In the genomic region with DNA sequence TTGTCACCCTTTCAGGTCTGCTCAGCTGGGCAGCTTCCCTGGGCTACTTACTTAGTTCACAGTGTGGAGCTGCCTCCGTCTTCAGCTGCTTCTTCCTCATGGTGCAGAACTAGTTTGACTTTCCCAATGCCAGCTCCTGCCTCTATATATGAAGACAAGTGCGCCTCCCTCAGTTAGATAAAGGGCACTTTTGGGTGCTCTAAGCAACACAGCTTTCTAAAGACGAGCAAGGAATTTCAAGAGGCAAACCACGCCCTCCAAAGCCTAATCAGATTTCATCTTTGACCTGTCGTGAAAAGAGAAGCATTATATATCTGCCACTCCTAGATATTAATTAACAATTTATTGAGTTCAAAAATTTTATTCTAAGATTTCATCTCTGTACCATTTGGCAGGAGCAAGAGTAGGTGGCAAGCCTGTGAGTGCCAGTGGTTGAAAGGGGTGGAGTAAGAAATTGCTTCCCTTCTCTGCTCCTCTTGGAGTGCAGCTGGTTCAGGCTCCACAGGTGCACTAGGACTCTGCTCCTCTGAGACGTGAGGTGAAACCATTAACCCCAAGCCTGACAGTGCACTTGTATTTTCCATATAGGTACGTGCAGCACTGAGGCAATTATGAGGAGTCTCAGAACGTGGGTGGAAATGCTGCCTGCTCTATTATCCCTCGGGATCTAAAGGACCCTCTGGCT, we compare ENCODE assay signal across 1 cellular context.
TF ChIP-seq lines count a peak whose summit lies in the region.

No MANE protein-coding gene starts in this region.

TF ChIP-seq in K562, 482 proteins besides CTCF, POLR2A, EP300 and RAD21 (continued from another document):
- TF ChIP-seq, protein P1, sequence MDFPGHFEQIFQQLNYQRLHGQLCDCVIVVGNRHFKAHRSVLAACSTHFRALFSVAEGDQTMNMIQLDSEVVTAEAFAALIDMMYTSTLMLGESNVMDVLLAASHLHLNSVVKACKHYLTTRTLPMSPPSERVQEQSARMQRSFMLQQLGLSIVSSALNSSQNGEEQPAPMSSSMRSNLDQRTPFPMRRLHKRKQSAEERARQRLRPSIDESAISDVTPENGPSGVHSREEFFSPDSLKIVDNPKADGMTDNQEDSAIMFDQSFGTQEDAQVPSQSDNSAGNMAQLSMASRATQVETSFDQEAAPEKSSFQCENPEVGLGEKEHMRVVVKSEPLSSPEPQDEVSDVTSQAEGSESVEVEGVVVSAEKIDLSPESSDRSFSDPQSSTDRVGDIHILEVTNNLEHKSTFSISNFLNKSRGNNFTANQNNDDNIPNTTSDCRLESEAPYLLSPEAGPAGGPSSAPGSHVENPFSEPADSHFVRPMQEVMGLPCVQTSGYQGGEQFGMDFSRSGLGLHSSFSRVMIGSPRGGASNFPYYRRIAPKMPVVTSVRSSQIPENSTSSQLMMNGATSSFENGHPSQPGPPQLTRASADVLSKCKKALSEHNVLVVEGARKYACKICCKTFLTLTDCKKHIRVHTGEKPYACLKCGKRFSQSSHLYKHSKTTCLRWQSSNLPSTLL (IDR thresholded peaks at IDR 0.05), result no peak
- TF ChIP-seq NR2C2 (CRISPR knock-in tag; IDR thresholded peaks at IDR 0.05) (no peak), NR2C2 (tag; IDR thresholded peaks at IDR 0.05) (peak; percentile 81), JUND (IDR thresholded peaks at IDR 0.05; ENCODE audit: borderline replicate concordance, low read depth, low read length) (0 out of 2 replicates have a peak, but pooled peaks have one; percentile 35), JUND (tag; IDR thresholded peaks at IDR 0.05; ENCODE audit: borderline replicate concordance, low read depth, low read length) (no peak; the same call in 2 of the 3 replicates), TAF7 (tag; IDR thresholded peaks at IDR 0.05) (no peak), TBP (optimal IDR thresholded peaks at IDR 0.05; ENCODE audit: low read depth, low read length) (peak; percentile 78), BDP1 (IDR thresholded peaks at IDR 0.05; ENCODE audit: insufficient read depth, insufficient read length) (no peak), TEAD1 (CRISPR knock-in tag; IDR thresholded peaks at IDR 0.05) (0 out of 4 replicates have a peak, but pooled peaks of 1 of the 2 experiments have one; percentile 40), NR2C1 (IDR thresholded peaks at IDR 0.05) (peak; percentile 64; the same call in 1 of the 2 replicates), NR2C1 (tag; IDR thresholded peaks at IDR 0.05) (peak; percentile 73), CEBPB (tag; IDR thresholded peaks at IDR 0.05) (peak; percentile 49)
- TF ChIP-seq, protein P2, sequence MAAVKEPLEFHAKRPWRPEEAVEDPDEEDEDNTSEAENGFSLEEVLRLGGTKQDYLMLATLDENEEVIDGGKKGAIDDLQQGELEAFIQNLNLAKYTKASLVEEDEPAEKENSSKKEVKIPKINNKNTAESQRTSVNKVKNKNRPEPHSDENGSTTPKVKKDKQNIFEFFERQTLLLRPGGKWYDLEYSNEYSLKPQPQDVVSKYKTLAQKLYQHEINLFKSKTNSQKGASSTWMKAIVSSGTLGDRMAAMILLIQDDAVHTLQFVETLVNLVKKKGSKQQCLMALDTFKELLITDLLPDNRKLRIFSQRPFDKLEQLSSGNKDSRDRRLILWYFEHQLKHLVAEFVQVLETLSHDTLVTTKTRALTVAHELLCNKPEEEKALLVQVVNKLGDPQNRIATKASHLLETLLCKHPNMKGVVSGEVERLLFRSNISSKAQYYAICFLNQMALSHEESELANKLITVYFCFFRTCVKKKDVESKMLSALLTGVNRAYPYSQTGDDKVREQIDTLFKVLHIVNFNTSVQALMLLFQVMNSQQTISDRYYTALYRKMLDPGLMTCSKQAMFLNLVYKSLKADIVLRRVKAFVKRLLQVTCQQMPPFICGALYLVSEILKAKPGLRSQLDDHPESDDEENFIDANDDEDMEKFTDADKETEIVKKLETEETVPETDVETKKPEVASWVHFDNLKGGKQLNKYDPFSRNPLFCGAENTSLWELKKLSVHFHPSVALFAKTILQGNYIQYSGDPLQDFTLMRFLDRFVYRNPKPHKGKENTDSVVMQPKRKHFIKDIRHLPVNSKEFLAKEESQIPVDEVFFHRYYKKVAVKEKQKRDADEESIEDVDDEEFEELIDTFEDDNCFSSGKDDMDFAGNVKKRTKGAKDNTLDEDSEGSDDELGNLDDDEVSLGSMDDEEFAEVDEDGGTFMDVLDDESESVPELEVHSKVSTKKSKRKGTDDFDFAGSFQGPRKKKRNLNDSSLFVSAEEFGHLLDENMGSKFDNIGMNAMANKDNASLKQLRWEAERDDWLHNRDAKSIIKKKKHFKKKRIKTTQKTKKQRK (IDR thresholded peaks at IDR 0.05; ENCODE audit: borderline replicate concordance, low read depth, low read length), result peak; percentile 25; the same call in 1 of the 2 replicates
